11 cellular contexts compared by ENCODE assay signal in genomic region chr5:15472116-15472515, GRCh38. TPM values are rescaled to one million over a fixed set of nuclear protein-coding genes. Genes with fewer than 3 reads are reported as not detected.
"Had no signal": no experiment of that assay in that cellular context is flagged by ENCODE, and none has a peak within 500 bp of the region (broad histone marks: within the 10 kb centered on the region; RNA-seq: fewer than 3 reads in every experiment).

No MANE protein-coding gene starts in this region.

- DNase-seq: activated CD8-positive, alpha-beta memory T cell treated with anti-CD3 and anti-CD28 coated beads, Interleukin-2, amount 10 ng/mL, durations not matched to agents 7 days and 5 days; activated naive CD4-positive, alpha-beta T cell treated with anti-CD3 and anti-CD28 coated beads, Interleukin-2, amount 50 U/mL, for 16 hours; activated T-cell treated with anti-CD3 and anti-CD28 coated beads, Interleukin-2, amount 50 U/mL, for 1 hour; colonic mucosa; esophagus squamous epithelium; foreskin keratinocyte; retina; uterus had no signal

- H3K36me3 Mint-ChIP-seq: activated CD8-positive, alpha-beta memory T cell treated with anti-CD3 and anti-CD28 coated beads, Interleukin-2, amount 10 ng/mL, durations not matched to agents 7 days and 5 days; natural killer cell treated with Interleukin-12 subunit alpha and Interleukin-12 subunit beta and Interleukin-15 and Interleukin-18, amount 100 ng/mL, for 72 hours; stimulated activated effector memory CD8-positive, alpha-beta T cell treated with anti-CD3 and anti-CD28 coated beads, Interleukin-12 subunit alpha, Interleukin-12 subunit beta, amount 100 ng/mL, for 72 hours had no signal

- H3K27me3 ChIP-seq: colonic mucosa, esophagus squamous epithelium, uterus had no signal

- H3K27ac ChIP-seq: colonic mucosa, esophagus squamous epithelium, foreskin keratinocyte, uterus had no signal

- H3K36me3 ChIP-seq: colonic mucosa, esophagus squamous epithelium, uterus had no signal

- H3K27ac Mint-ChIP-seq: activated CD8-positive, alpha-beta memory T cell treated with anti-CD3 and anti-CD28 coated beads, Interleukin-2, amount 10 ng/mL, durations not matched to agents 7 days and 5 days; natural killer cell treated with Interleukin-12 subunit alpha and Interleukin-12 subunit beta and Interleukin-15 and Interleukin-18, amount 100 ng/mL, for 72 hours; stimulated activated effector memory CD8-positive, alpha-beta T cell treated with anti-CD3 and anti-CD28 coated beads, Interleukin-12 subunit alpha, Interleukin-12 subunit beta, amount 100 ng/mL, for 72 hours had no signal

- H3K4me3 ChIP-seq: colonic mucosa, esophagus squamous epithelium, uterus had no signal

- ATAC-seq: activated CD8-positive, alpha-beta memory T cell treated with anti-CD3 and anti-CD28 coated beads, Interleukin-2, amount 10 ng/mL, durations not matched to agents 7 days and 5 days; foreskin keratinocyte; natural killer cell treated with Interleukin-12 subunit alpha and Interleukin-12 subunit beta and Interleukin-15 and Interleukin-18, amount 100 ng/mL, for 72 hours; stimulated activated effector memory CD8-positive, alpha-beta T cell treated with anti-CD3 and anti-CD28 coated beads, Interleukin-12 subunit alpha, Interleukin-12 subunit beta, amount 100 ng/mL, for 72 hours had no signal

- H3K9me3 ChIP-seq: colonic mucosa, esophagus squamous epithelium, uterus had no signal

- H3K4me1 Mint-ChIP-seq: activated CD8-positive, alpha-beta memory T cell treated with anti-CD3 and anti-CD28 coated beads, Interleukin-2, amount 10 ng/mL, durations not matched to agents 7 days and 5 days; stimulated activated effector memory CD8-positive, alpha-beta T cell treated with anti-CD3 and anti-CD28 coated beads, Interleukin-12 subunit alpha, Interleukin-12 subunit beta, amount 100 ng/mL, for 72 hours had no signal

- H3K27me3 Mint-ChIP-seq: activated CD8-positive, alpha-beta memory T cell treated with anti-CD3 and anti-CD28 coated beads, Interleukin-2, amount 10 ng/mL, durations not matched to agents 7 days and 5 days; natural killer cell treated with Interleukin-12 subunit alpha and Interleukin-12 subunit beta and Interleukin-15 and Interleukin-18, amount 100 ng/mL, for 72 hours had no signal

- H3K4me3 Mint-ChIP-seq: activated CD8-positive, alpha-beta memory T cell treated with anti-CD3 and anti-CD28 coated beads, Interleukin-2, amount 10 ng/mL, durations not matched to agents 7 days and 5 days; natural killer cell treated with Interleukin-12 subunit alpha and Interleukin-12 subunit beta and Interleukin-15 and Interleukin-18, amount 100 ng/mL, for 72 hours; stimulated activated effector memory CD8-positive, alpha-beta T cell treated with anti-CD3 and anti-CD28 coated beads, Interleukin-12 subunit alpha, Interleukin-12 subunit beta, amount 100 ng/mL, for 72 hours had no signal

- H3K4me1 ChIP-seq: colonic mucosa, esophagus squamous epithelium, foreskin keratinocyte, uterus had no signal

RNA-seq across cellular contexts. Expression of gene FBXL7, which starts 27.9 kb away (rescaled TPM):
- total RNA-seq: activated CD8-positive, alpha-beta memory T cell treated with anti-CD3 and anti-CD28 coated beads, Interleukin-2, amount 10 ng/mL, durations not matched to agents 7 days and 5 days; natural killer cell treated with Interleukin-12 subunit alpha and Interleukin-12 subunit beta and Interleukin-15 and Interleukin-18, amount 100 ng/mL, for 72 hours; T-helper 2 cell treated with Interferon-gamma antibody and Interleukin-4, amounts not matched to agents 100 ng/mL and 5 ng/mL, for 36 hours had no signal
